ENCODE assay signal across 15 cellular contexts in the genomic region with DNA sequence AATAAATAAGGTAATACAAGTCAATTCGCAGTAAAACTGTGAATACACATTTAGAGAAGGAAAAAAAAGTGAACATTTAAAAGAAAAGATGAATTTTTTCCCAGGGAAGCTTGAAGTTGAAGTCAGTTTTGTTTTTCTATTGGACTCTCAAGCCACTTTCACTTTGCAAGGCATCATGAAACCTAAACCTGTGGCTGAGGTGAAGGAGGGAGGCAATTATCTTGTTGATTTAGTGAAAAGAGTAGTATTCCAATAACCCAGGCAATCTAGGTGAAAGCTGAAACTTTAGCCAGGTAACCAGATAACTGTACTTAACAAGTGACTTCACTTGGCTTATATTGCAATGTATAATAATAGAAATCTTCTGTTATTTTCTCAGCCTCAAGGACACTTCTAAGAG.
A peak's percentile ranks its signal among the peaks of the same experiment; 100 is the strongest.
DNase-seq lines count a peak whose midpoint lies in the region; ATAC-seq and TF ChIP-seq lines count a peak whose summit lies in the region.
"Had no signal": no experiment of that assay in that cellular context is flagged by ENCODE, and none has a peak within 500 bp of the region (broad histone marks: within the 10 kb centered on the region; RNA-seq: fewer than 3 reads in every experiment).

No MANE protein-coding gene starts in this region.

- CTCF ChIA-PET in Calu3 (lab: Charles Lee): no interaction called here
- CTCF ChIA-PET in CD8-positive, alpha-beta T cell (lab: Charles Lee): no interaction called here

- no TSS peak for BruUV-seq in Calu3 (replicated peaks; lab: Mats Ljungman, UMichigan)

- H3K36me3 ChIP-seq in hepatocyte (replicated peaks; ENCODE audit: insufficient read depth, low read depth) (no peaks in the 10 kb centered on the region), heart right ventricle (no peaks in the 10 kb centered on the region)
- H3K36me3 ChIP-seq in CD8-positive, alpha-beta T cell (ENCODE audit: insufficient read depth, low read length): no peaks in the 10 kb centered on the region
- H3K36me3 ChIP-seq: BLaER1 treated with 17β-estradiol and CSF1 and Interleukin-3, amounts not matched to agents 10 nM and 100 nM had no signal

- no peak for TF ChIP-seq CTCF in hepatocyte (IDR thresholded peaks at IDR 0.05; ENCODE audit: poor library complexity)
- TF ChIP-seq CTCF in Calu3 (IDR thresholded peaks at IDR 0.05; ENCODE audit: unreplicated experiment): no peak
- no peak for TF ChIP-seq CTCF in CD8-positive, alpha-beta T cell (IDR thresholded peaks at IDR 0.05)
- TF ChIP-seq CTCF in heart right ventricle (IDR thresholded peaks at IDR 0.05): no peak

- no peaks in the 10 kb centered on the region for H4K20me1 ChIP-seq in hepatocyte (ENCODE audit: insufficient read depth, poor library complexity, severe bottlenecking)
- H4K20me1 ChIP-seq: BLaER1 treated with 17β-estradiol and CSF1 and Interleukin-3, amounts not matched to agents 10 nM and 100 nM had no signal

- H3K9me3 ChIP-seq in hepatocyte (ENCODE audit: low read depth): peaks cover 9% of the 10 kb centered on the region
- H3K9me3 ChIP-seq in CD8-positive, alpha-beta T cell (ENCODE audit: low read length): no peaks in the 10 kb centered on the region
- H3K9me3 ChIP-seq in heart right ventricle: peaks cover 0 to 13% (median 0%) of the 10 kb centered on the region in 11 donors

- intact Hi-C loops in Calu3 (cut with micrococcal nuclease; ENCODE audit: unreplicated experiment): no loop called here
- intact Hi-C loops in CD8-positive, alpha-beta T cell (cut with DNase I, micrococcal nuclease): no loop called here
- intact Hi-C loops in heart right ventricle (cut with DNase I): no loop called here

- H3K4me1 ChIP-seq in hepatocyte (ENCODE audit: insufficient read depth) (no peaks in the 10 kb centered on the region), heart right ventricle (peaks cover 0 to 12% (median 0%) of the 10 kb centered on the region in 9 donors)
- H3K4me1 ChIP-seq in CD8-positive, alpha-beta T cell (ENCODE audit: insufficient read depth, low read length): no peaks in the 10 kb centered on the region
- H3K4me1 ChIP-seq: BLaER1 treated with 17β-estradiol and CSF1 and Interleukin-3, amounts not matched to agents 10 nM and 100 nM; psoas muscle had no signal

- H3K9me2 ChIP-seq in hepatocyte (replicated peaks; ENCODE audit: insufficient read depth): no peaks in the 10 kb centered on the region

- H3K27me3 ChIP-seq in hepatocyte (no peaks in the 10 kb centered on the region), heart right ventricle (no peaks in the 10 kb centered on the region)
- no peaks in the 10 kb centered on the region for H3K27me3 ChIP-seq in CD8-positive, alpha-beta T cell (ENCODE audit: insufficient read depth, low read length)

- 39% methylated on average over 1 of the region's 1 CpG for WGBS in hepatocyte (ENCODE audit: low lambda C conversion rate, missing lambda C conversion rate)
- WGBS in heart right ventricle, 2 donors: 45 to 55% methylated on average over 1 of the region's 1 CpG

- H3K27me3 Mint-ChIP-seq in Calu3 (ENCODE audit: unreplicated experiment): no peaks in the 10 kb centered on the region
- no peaks in the 10 kb centered on the region for H3K27me3 Mint-ChIP-seq in CD8-positive, alpha-beta T cell (ENCODE audit: low read depth)

- DNase-seq in DMS53 treated with DMSO at 0.1 percent for 48 hours (lab: John Stamatoyannopoulos, UW; ENCODE audit: unreplicated experiment): peak; percentile 27
- DNase-seq in NCI-H69 (lab: John Stamatoyannopoulos, UW): peak; percentile 35
- no peak for DNase-seq in hepatocyte (ENCODE audit: low spot score)
- DNase-seq in Calu3: no peak
- DNase-seq in CD8-positive, alpha-beta T cell: no peak
- DNase-seq in heart right ventricle: no peak
- DNase-seq in hypothalamus (lab: John Stamatoyannopoulos, UW): no peak
- DNase-seq: activated CD8-positive, alpha-beta memory T cell treated with anti-CD3 and anti-CD28 coated beads, Interleukin-2, amount 50 U/mL, for 4 hours; MV-4-11; SIG-M5; stimulated activated naive CD4-positive, alpha-beta T cell treated with Interleukin-2 at 50 U/mL for 16 hours had no signal

- no peaks in the 10 kb centered on the region for H3K36me3 Mint-ChIP-seq in Calu3 (ENCODE audit: insufficient read depth, unreplicated experiment)
- H3K36me3 Mint-ChIP-seq in CD8-positive, alpha-beta T cell: no peaks in the 10 kb centered on the region

- H3K79me2 ChIP-seq in hepatocyte: no peaks in the 10 kb centered on the region

- peak; percentile 74 for ATAC-seq in GM21786 (IDR thresholded peaks at IDR 0.05; ENCODE audit: unreplicated experiment)
- no peak for ATAC-seq in CD8-positive, alpha-beta T cell
- ATAC-seq in heart right ventricle: no peak
- ATAC-seq: psoas muscle had no signal

- no peak overlapping the region for H3K27ac Mint-ChIP-seq in Calu3 (ENCODE audit: unreplicated experiment)
- H3K27ac Mint-ChIP-seq in CD8-positive, alpha-beta T cell: no peak overlapping the region

- peaks cover 3% of the 10 kb centered on the region for H3K9me3 Mint-ChIP-seq in Calu3 (ENCODE audit: low read depth, unreplicated experiment)
- H3K9me3 Mint-ChIP-seq in CD8-positive, alpha-beta T cell: peaks cover 3% of the 10 kb centered on the region

- H3K4me3 Mint-ChIP-seq in Calu3 (ENCODE audit: low read depth, unreplicated experiment): no peak overlapping the region
- no peak overlapping the region for H3K4me3 Mint-ChIP-seq in CD8-positive, alpha-beta T cell

- H3K27ac ChIP-seq in hepatocyte (peak overlapping the region; percentile 45), heart right ventricle (no peak overlapping the region)
- H3K27ac ChIP-seq in CD8-positive, alpha-beta T cell (ENCODE audit: low read depth, low read length): no peak overlapping the region
- H3K27ac ChIP-seq: BLaER1 treated with 17β-estradiol and CSF1 and Interleukin-3, amounts not matched to agents 10 nM and 100 nM; psoas muscle; VCaP had no signal

- H3K4me3 ChIP-seq in hepatocyte (no peak overlapping the region), heart right ventricle (peak overlapping the region in 2 of 10 donors; percentile 16 to 21)
- no peak overlapping the region for H3K4me3 ChIP-seq in CD8-positive, alpha-beta T cell (ENCODE audit: low read depth, low read length)
- H3K4me3 ChIP-seq: BLaER1 treated with 17β-estradiol and CSF1 and Interleukin-3, amounts not matched to agents 10 nM and 100 nM; psoas muscle had no signal

- POLR2A ChIA-PET in CD8-positive, alpha-beta T cell (lab: Charles Lee): no interaction called here

- no peaks in the 10 kb centered on the region for H3K4me1 Mint-ChIP-seq in Calu3 (ENCODE audit: low read depth, unreplicated experiment)
- no peaks in the 10 kb centered on the region for H3K4me1 Mint-ChIP-seq in CD8-positive, alpha-beta T cell (ENCODE audit: low read depth)

- H2AFZ ChIP-seq in hepatocyte: peak overlapping the region; percentile 18

- peak overlapping the region; percentile 55 for H3K4me2 ChIP-seq in hepatocyte
- H3K4me2 ChIP-seq: BLaER1 treated with 17β-estradiol and CSF1 and Interleukin-3, amounts not matched to agents 10 nM and 100 nM had no signal

Comparison
In these comparisons a context has a peak if more than half of its experiments do, and no peak if none do; other contexts are left out.
1. DNase-seq: peak in DMS53 treated with DMSO at 0.1 percent for 48 hours (single experiment) and NCI-H69 (single experiment); none in hepatocyte (single experiment), Calu3 (single experiment), CD8-positive, alpha-beta T cell (0 of 7), heart right ventricle (0 of 2) and hypothalamus (0 of 51).